In the genomic region with DNA sequence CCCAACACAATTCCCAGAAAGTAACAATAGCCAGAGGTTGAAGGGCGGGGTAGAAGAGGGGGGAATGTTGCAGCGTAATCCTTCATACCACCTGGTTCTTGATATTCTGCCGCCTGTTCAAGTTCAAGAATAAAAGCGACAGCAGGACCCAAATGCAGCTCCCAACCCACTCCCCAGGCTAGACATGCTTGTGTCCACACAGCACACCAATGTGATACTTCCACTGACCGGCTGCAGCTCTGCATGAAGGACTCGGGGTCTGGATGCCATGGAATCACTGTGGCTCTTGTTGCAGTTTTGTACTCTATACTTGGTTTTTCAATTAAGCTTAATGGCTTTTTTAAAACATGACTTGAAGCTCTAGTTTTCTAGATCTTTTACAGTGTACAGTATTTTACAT, we compare ENCODE assay signal across 26 cellular contexts.
"Had no signal": no experiment of that assay in that cellular context is flagged by ENCODE, and none has a peak within 500 bp of the region (broad histone marks: within the 10 kb centered on the region; RNA-seq: fewer than 3 reads in every experiment).

No MANE protein-coding gene starts in this region.

- H3K27ac Mint-ChIP-seq: activated CD8-positive, alpha-beta T cell treated with anti-CD3 and anti-CD28 coated beads, Interleukin-2, amount 10 ng/mL, durations not matched to agents 7 days and 5 days; type B pancreatic cell had no signal

- H3K27me3 Mint-ChIP-seq: activated CD4-positive, alpha-beta T cell treated with anti-CD3 and anti-CD28 coated beads for 36 hours; activated CD8-positive, alpha-beta memory T cell treated with anti-CD3 and anti-CD28 coated beads, Interleukin-2, amount 10 ng/mL, durations not matched to agents 7 days and 5 days; natural killer cell treated with Interleukin-12 subunit alpha and Interleukin-12 subunit beta and Interleukin-15 and Interleukin-18, amount 100 ng/mL, for 72 hours; stimulated activated naive CD8-positive, alpha-beta T cell treated with anti-CD3 and anti-CD28 coated beads, Interleukin-15, amount 100 ng/mL, for 72 hours; type B pancreatic cell had no signal

- FAIRE-seq: islet of Langerhans had no signal

- ATAC-seq: activated CD4-positive, alpha-beta T cell treated with anti-CD3 and anti-CD28 coated beads for 36 hours; activated CD8-positive, alpha-beta memory T cell treated with anti-CD3 and anti-CD28 coated beads, Interleukin-2, amount 10 ng/mL, durations not matched to agents 7 days and 5 days; activated CD8-positive, alpha-beta T cell treated with anti-CD3 and anti-CD28 coated beads, Interleukin-2, amount 10 ng/mL, durations not matched to agents 7 days and 5 days; gastrocnemius medialis; mucosa of descending colon; natural killer cell treated with Interleukin-12 subunit alpha and Interleukin-12 subunit beta and Interleukin-15 and Interleukin-18, amount 100 ng/mL, for 72 hours; sciatic nerve; stimulated activated naive CD8-positive, alpha-beta T cell treated with anti-CD3 and anti-CD28 coated beads, Interleukin-15, amount 100 ng/mL, for 72 hours had no signal

- H3K4me3 ChIP-seq: ascending aorta, coronary artery, dorsolateral prefrontal cortex, gastrocnemius medialis, left ventricle myocardium inferior, mucosa of descending colon, skin epidermis, uterus had no signal

- H3K4me3 Mint-ChIP-seq: activated CD4-positive, alpha-beta T cell treated with anti-CD3 and anti-CD28 coated beads for 36 hours; activated CD8-positive, alpha-beta memory T cell treated with anti-CD3 and anti-CD28 coated beads, Interleukin-2, amount 10 ng/mL, durations not matched to agents 7 days and 5 days; activated CD8-positive, alpha-beta T cell treated with anti-CD3 and anti-CD28 coated beads, Interleukin-2, amount 10 ng/mL, durations not matched to agents 7 days and 5 days; activated naive CD4-positive, alpha-beta T cell treated with anti-CD3 and anti-CD28 coated beads for 36 hours; natural killer cell treated with Interleukin-12 subunit alpha and Interleukin-12 subunit beta and Interleukin-15 and Interleukin-18, amount 100 ng/mL, for 72 hours; stimulated activated naive CD8-positive, alpha-beta T cell treated with anti-CD3 and anti-CD28 coated beads, Interleukin-15, amount 100 ng/mL, for 72 hours; type B pancreatic cell had no signal

- H3K36me3 ChIP-seq: uterus had no signal

- H3K9me3 Mint-ChIP-seq: activated naive CD4-positive, alpha-beta T cell treated with anti-CD3 and anti-CD28 coated beads for 36 hours; brain; natural killer cell treated with Interleukin-12 subunit alpha and Interleukin-12 subunit beta and Interleukin-15 and Interleukin-18, amount 100 ng/mL, for 72 hours; stimulated activated naive CD8-positive, alpha-beta T cell treated with anti-CD3 and anti-CD28 coated beads, Interleukin-15, amount 100 ng/mL, for 72 hours; type B pancreatic cell had no signal

- H3K27me3 ChIP-seq: ascending aorta, dorsolateral prefrontal cortex, gastrocnemius medialis, uterus had no signal

- H3K9me3 ChIP-seq: ascending aorta, gastrocnemius medialis, left ventricle myocardium inferior, mucosa of descending colon, uterus had no signal

- H3K4me1 ChIP-seq: ascending aorta, uterus had no signal

- DNase-seq: activated CD4-positive, alpha-beta T cell treated with anti-CD3 and anti-CD28 coated beads for 36 hours; activated CD4-positive, CD25-positive, alpha-beta regulatory T cell; activated CD8-positive, alpha-beta memory T cell treated with anti-CD3 and anti-CD28 coated beads, Interleukin-2, amount 10 ng/mL, durations not matched to agents 7 days and 5 days; activated CD8-positive, alpha-beta T cell treated with anti-CD3 and anti-CD28 coated beads, Interleukin-2, amount 10 ng/mL, durations not matched to agents 7 days and 5 days; activated effector memory CD4-positive, alpha-beta T cell treated with anti-CD3 and anti-CD28 coated beads, Interleukin-2, amount 50 U/mL, for 16 hours; activated naive CD4-positive, alpha-beta T cell treated with anti-CD3 and anti-CD28 coated beads for 36 hours; dorsolateral prefrontal cortex; effector memory CD4-positive, alpha-beta T cell; erythroblast; gastrocnemius medialis; glutamatergic neuron; left ventricle myocardium inferior; mucosa of descending colon; stimulated activated CD4-positive, alpha-beta T cell treated with anti-CD3 and anti-CD28 coated beads, Interleukin-12 subunit alpha, Interleukin-12 subunit beta, amount 100 ng/mL, for 4 hours; stimulated activated CD4-positive, alpha-beta T cell treated with anti-CD3 and anti-CD28 coated beads, Interleukin-4, amount 100 ng/mL, for 1 hour; stimulated activated naive CD8-positive, alpha-beta T cell treated with anti-CD3 and anti-CD28 coated beads, Interleukin-15, amount 100 ng/mL, for 72 hours; substantia nigra; uterus had no signal

- H3K27ac ChIP-seq: ascending aorta, coronary artery, left ventricle myocardium inferior, skin epidermis, uterus had no signal
